In genomic region chr1:40385437-40386310, GRCh38 we compare ENCODE assay signal across 8 cellular contexts. TPM values are rescaled to one million over a fixed set of nuclear protein-coding genes. Genes with fewer than 3 reads are reported as not detected.
DNase-seq lines count a peak whose midpoint lies in the region; ATAC-seq and TF ChIP-seq lines count a peak whose summit lies in the region.

No MANE protein-coding gene starts in this region.

- H3K4me1 Mint-ChIP-seq in IgD-negative memory B cell = peaks cover 47 to 69% (median 58%) of the 10 kb centered on the region in 3 donors
- peaks cover 94% of the 10 kb centered on the region for H3K4me1 Mint-ChIP-seq in activated CD8-positive, alpha-beta T cell treated with anti-CD3 and anti-CD28 coated beads, Interleukin-2, amount 10 ng/mL, durations not matched to agents 7 days and 5 days (ENCODE audit: low read depth)

- H3K4me3 Mint-ChIP-seq in IgD-negative memory B cell = peak overlapping the region; percentile 82 to 100 (median 90)
- H3K4me3 Mint-ChIP-seq in activated CD8-positive, alpha-beta T cell treated with anti-CD3 and anti-CD28 coated beads, Interleukin-2, amount 10 ng/mL, durations not matched to agents 7 days and 5 days = peak overlapping the region; percentile 79

- peak overlapping the region; percentile 95 to 99 (median 98) for H3K27ac Mint-ChIP-seq in IgD-negative memory B cell
- peak overlapping the region; percentile 99 for H3K27ac Mint-ChIP-seq in activated CD8-positive, alpha-beta T cell treated with anti-CD3 and anti-CD28 coated beads, Interleukin-2, amount 10 ng/mL, durations not matched to agents 7 days and 5 days

- POLR2A ChIA-PET in activated CD8-positive, alpha-beta T cell treated with anti-CD3 and anti-CD28 coated beads, Interleukin-2, amount 10 ng/mL, durations not matched to agents 7 days and 5 days (lab: Charles Lee) = interaction anchor here (0.6 to 16.0 kb wide), 11 partner anchors 8 to 462 kb away, joined by 4 to 381 read pairs (median 10); partner anchors contain the start of genes CAP1, NFYC and SMAP2

- H3K36me3 Mint-ChIP-seq in IgD-negative memory B cell = peaks cover 10% of the 10 kb centered on the region
- peaks cover 56% of the 10 kb centered on the region for H3K36me3 Mint-ChIP-seq in activated CD8-positive, alpha-beta T cell treated with anti-CD3 and anti-CD28 coated beads, Interleukin-2, amount 10 ng/mL, durations not matched to agents 7 days and 5 days (ENCODE audit: low read depth)

- no peak for TF ChIP-seq CTCF in GM20000 (IDR thresholded peaks at IDR 0.05; ENCODE audit: extremely low read depth, missing control alignments)

- H3K9me3 Mint-ChIP-seq in IgD-negative memory B cell = no peaks in the 10 kb centered on the region
- no peaks in the 10 kb centered on the region for H3K9me3 Mint-ChIP-seq in activated CD8-positive, alpha-beta T cell treated with anti-CD3 and anti-CD28 coated beads, Interleukin-2, amount 10 ng/mL, durations not matched to agents 7 days and 5 days (ENCODE audit: insufficient read depth)

- ATAC-seq in activated CD8-positive, alpha-beta T cell treated with anti-CD3 and anti-CD28 coated beads, Interleukin-2, amount 10 ng/mL, durations not matched to agents 7 days and 5 days = peak; percentile 68
- peak; percentile 48 to 62 for ATAC-seq in left cardiac atrium

- H3K27me3 Mint-ChIP-seq in IgD-negative memory B cell = peaks cover 2% of the 10 kb centered on the region
- H3K27me3 Mint-ChIP-seq in activated CD8-positive, alpha-beta T cell treated with anti-CD3 and anti-CD28 coated beads, Interleukin-2, amount 10 ng/mL, durations not matched to agents 7 days and 5 days (ENCODE audit: low read depth) = no peaks in the 10 kb centered on the region

- CTCF ChIA-PET in activated CD8-positive, alpha-beta T cell treated with anti-CD3 and anti-CD28 coated beads, Interleukin-2, amount 10 ng/mL, durations not matched to agents 7 days and 5 days (lab: Charles Lee) = interaction anchor here (0.8 to 16.5 kb wide), 12 partner anchors 9 to 233 kb away, joined by 3 to 206 read pairs (median 10); partner anchors contain the start of genes COL9A2 and SMAP2

- DNase-seq in CD1c-positive myeloid dendritic cell (ENCODE audit: extremely low spot score) = peak; percentile 94
- peak; percentile 68 for DNase-seq in GM20000 (ENCODE audit: low spot score)
- peak; percentile 84 for DNase-seq in activated CD8-positive, alpha-beta T cell treated with anti-CD3 and anti-CD28 coated beads, Interleukin-2, amount 10 ng/mL, durations not matched to agents 7 days and 5 days
- DNase-seq in left cardiac atrium = no peak
- DNase-seq in stimulated activated naive CD4-positive, alpha-beta T cell (lab: John Stamatoyannopoulos, UW) = peak; percentile 24 to 96 (median 84)
- no peak for DNase-seq in putamen (ENCODE audit: low spot score)
- no peak for DNase-seq in AG20443 (ENCODE audit: low spot score)

- intact Hi-C loops in left cardiac atrium (cut with DNase I) = no loop called here

RNA-seq across cellular contexts. Expression of gene SMAP2, which starts 12.1 kb away (rescaled TPM):
- polyA plus RNA-seq in IgD-negative memory B cell = 624 TPM
- 100 to 1,000 TPM; 106 to 107 TPM for total RNA-seq in activated CD8-positive, alpha-beta T cell treated with anti-CD3 and anti-CD28 coated beads, Interleukin-2, amount 10 ng/mL, durations not matched to agents 7 days and 5 days
- 10 to 100 TPM; 17.9 to 25.6 TPM for total RNA-seq in left cardiac atrium

Comparison
In these comparisons a context has a peak if more than half of its experiments do, and no peak if none do; other contexts are left out.
1. DNase-seq: peak in CD1c-positive myeloid dendritic cell (single experiment), GM20000 (single experiment), activated CD8-positive, alpha-beta T cell treated with anti-CD3 and anti-CD28 coated beads, Interleukin-2, amount 10 ng/mL, durations not matched to agents 7 days and 5 days (single experiment) and stimulated activated naive CD4-positive, alpha-beta T cell (6 of 6); none in left cardiac atrium (single experiment), putamen (single experiment) and AG20443 (single experiment).
2. RNA of gene SMAP2, which starts 12.1 kb away (total RNA-seq): 106 to 107 TPM in activated CD8-positive, alpha-beta T cell treated with anti-CD3 and anti-CD28 coated beads, Interleukin-2, amount 10 ng/mL, durations not matched to agents 7 days and 5 days; 17.9 to 25.6 TPM in left cardiac atrium; every median in the first group is over 4 times any median in the second.